23 cellular contexts compared by ENCODE assay signal in genomic region chrX:129585143-129585542, GRCh38.
"Had no signal": no experiment of that assay in that cellular context is flagged by ENCODE, and none has a peak within 500 bp of the region (broad histone marks: within the 10 kb centered on the region; RNA-seq: fewer than 3 reads in every experiment).

No MANE protein-coding gene starts in this region.

- H3K9ac ChIP-seq: SK-N-SH had no signal

- DNase-seq: activated CD4-positive, alpha-beta memory T cell treated with anti-CD3 and anti-CD28 coated beads for 36 hours; activated CD4-positive, alpha-beta T cell treated with anti-CD3 and anti-CD28 coated beads, Interleukin-2, amount 10 ng/mL, durations not matched to agents 7 days and 5 days; activated CD4-positive, CD25-positive, alpha-beta regulatory T cell; activated CD8-positive, alpha-beta memory T cell treated with anti-CD3 and anti-CD28 coated beads for 24 hours; activated effector memory CD4-positive, alpha-beta T cell treated with anti-CD3 and anti-CD28 coated beads, Interleukin-2, amount 50 U/mL, for 16 hours; activated naive CD4-positive, alpha-beta T cell treated with anti-CD3 and anti-CD28 coated beads for 36 hours; activated T-cell treated with anti-CD3 and anti-CD28 coated beads, Interleukin-2, amount 50 U/mL, for 4 hours; amygdala; MG63; NCI-H1092 treated with DMSO at 0.1 percent for 48 hours; NCI-H1417 treated with DMSO at 0.1 percent for 48 hours; NCI-H1694; NCI-H2029; NCI-H2107; NCI-H2171 treated with DMSO at 0.1 percent for 48 hours; NCI-H345; NCI-H510A; NCI-H526 treated with DMSO at 0.1 percent for 48 hours; NCI-H82; SJCRH30; SK-N-SH; T-helper 1 cell had no signal

- H3K4me3 ChIP-seq: MG63, SJCRH30 had no signal

- H3K9me3 ChIP-seq: MG63, SJCRH30, SK-N-SH had no signal

- ATAC-seq: activated T-cell treated with anti-CD3 and anti-CD28 coated beads, Interleukin-2, amount 50 U/mL, for 4 hours had no signal

- H3K4me1 ChIP-seq: SJCRH30 had no signal

- H3K27ac ChIP-seq: SJCRH30, VCaP had no signal

- H3K27me3 ChIP-seq: MG63, SJCRH30 had no signal

- H3K4me2 ChIP-seq: SK-N-SH had no signal

- H3K36me3 ChIP-seq: SJCRH30 had no signal
